ENCODE assay signal across 8 cellular contexts in genomic region chr2:218717262-218717661, GRCh38. TPM values are rescaled to one million over a fixed set of nuclear protein-coding genes. Genes with fewer than 3 reads are reported as not detected.
DNase-seq lines count a peak whose midpoint lies in the region; ATAC-seq and TF ChIP-seq lines count a peak whose summit lies in the region.
"Had no signal": no experiment of that assay in that cellular context is flagged by ENCODE, and none has a peak within 500 bp of the region (broad histone marks: within the 10 kb centered on the region; RNA-seq: fewer than 3 reads in every experiment).

No MANE protein-coding gene starts in this region.

- no peaks in the 10 kb centered on the region for H3K9me3 Mint-ChIP-seq in MCF 10A (ENCODE audit: unreplicated experiment)
- no peaks in the 10 kb centered on the region for H3K9me3 Mint-ChIP-seq in activated T-cell treated with anti-CD3 and anti-CD28 coated beads, Interleukin-2, amount 50 U/mL, for 72 hours

- no peaks in the 10 kb centered on the region for H3K9me3 ChIP-seq in breast epithelium

- H3K27ac Mint-ChIP-seq in MCF 10A (ENCODE audit: low read depth, unreplicated experiment): peak overlapping the region; percentile 27
- H3K27ac Mint-ChIP-seq in activated T-cell treated with anti-CD3 and anti-CD28 coated beads, Interleukin-2, amount 50 U/mL, for 72 hours: no peak overlapping the region
- H3K27ac Mint-ChIP-seq: activated CD8-positive, alpha-beta T cell treated with anti-CD3 and anti-CD28 coated beads, Interleukin-2, amount 10 ng/mL, durations not matched to agents 7 days and 5 days had no signal

- no peak overlapping the region for H3K4me3 Mint-ChIP-seq in MCF 10A (ENCODE audit: unreplicated experiment)
- H3K4me3 Mint-ChIP-seq in activated T-cell treated with anti-CD3 and anti-CD28 coated beads, Interleukin-2, amount 50 U/mL, for 72 hours: no peak overlapping the region
- H3K4me3 Mint-ChIP-seq: activated CD8-positive, alpha-beta T cell treated with anti-CD3 and anti-CD28 coated beads, Interleukin-2, amount 10 ng/mL, durations not matched to agents 7 days and 5 days had no signal

- BruUV-seq in MCF 10A (replicated peaks; lab: Mats Ljungman, UMichigan): no TSS peak

- H3K27ac ChIP-seq in breast epithelium (no peak overlapping the region), foreskin keratinocyte (peak overlapping the region; percentile 63)

- POLR2A ChIA-PET in MCF 10A (lab: Yijun Ruan, JAX): interaction anchor here (0.8 to 1.4 kb wide), 2 partner anchors 14 to 34 kb away, joined by 3 to 7 read pairs; no protein-coding TSS in a partner anchor

- CTCF ChIA-PET in MCF 10A (lab: Yijun Ruan, JAX): interaction anchor here (0.6 to 2.2 kb wide), 8 partner anchors 10 to 182 kb away, joined by 3 to 10 read pairs (median 4); no protein-coding TSS in a partner anchor

- H3K27me3 Mint-ChIP-seq in MCF 10A (ENCODE audit: insufficient read depth, unreplicated experiment): no peaks in the 10 kb centered on the region
- H3K27me3 Mint-ChIP-seq in activated T-cell treated with anti-CD3 and anti-CD28 coated beads, Interleukin-2, amount 50 U/mL, for 72 hours (ENCODE audit: low read depth): no peaks in the 10 kb centered on the region

- H3K4me1 Mint-ChIP-seq in MCF 10A (ENCODE audit: insufficient read depth, unreplicated experiment): peaks cover 23% of the 10 kb centered on the region
- H3K4me1 Mint-ChIP-seq in activated T-cell treated with anti-CD3 and anti-CD28 coated beads, Interleukin-2, amount 50 U/mL, for 72 hours (ENCODE audit: low read depth): peaks cover 19% of the 10 kb centered on the region

- no peak overlapping the region for H3K4me3 ChIP-seq in breast epithelium

- TF ChIP-seq CTCF in MCF 10A (IDR thresholded peaks at IDR 0.05; ENCODE audit: unreplicated experiment) (no peak), breast epithelium (IDR thresholded peaks at IDR 0.05) (no peak), foreskin keratinocyte (conservative IDR thresholded peaks at IDR 0.05) (no peak)

- intact Hi-C loops in MCF 10A (cut with micrococcal nuclease): no loop called here
- intact Hi-C loops in breast epithelium (cut with DNase I; ENCODE audit: low total_unique reads): loop anchor here (10.0 kb wide), 1 partner anchor 118 kb away; the partner anchor contains the start of gene PRKAG3

- ATAC-seq in foreskin keratinocyte: peak; percentile 88
- no peak for ATAC-seq in activated T-cell treated with anti-CD3 and anti-CD28 coated beads, Interleukin-2, amount 50 U/mL, for 72 hours (replicated peaks in 1 of 2)
- ATAC-seq: activated CD8-positive, alpha-beta T cell treated with anti-CD3 and anti-CD28 coated beads, Interleukin-2, amount 10 ng/mL, durations not matched to agents 7 days and 5 days had no signal

- DNase-seq in MCF 10A (ENCODE audit: unreplicated experiment) (peak; percentile 52), breast epithelium (ENCODE audit: low spot score in 2 of 2) (no peak), foreskin keratinocyte (peak in 1 of 2 donors; percentile 54), NCI-H82 (lab: John Stamatoyannopoulos, UW) (no peak), Ammon's horn (ENCODE audit: low spot score) (no peak)
- no peak for DNase-seq in activated T-cell treated with anti-CD3 and anti-CD28 coated beads, Interleukin-2, amount 50 U/mL, for 72 hours
- DNase-seq: activated CD8-positive, alpha-beta T cell treated with anti-CD3 and anti-CD28 coated beads, Interleukin-2, amount 10 ng/mL, durations not matched to agents 7 days and 5 days; NCI-H1930 had no signal

- no peaks in the 10 kb centered on the region for H3K36me3 ChIP-seq in breast epithelium

- TF ChIP-seq POLR2A in breast epithelium (IDR thresholded peaks at IDR 0.05): no peak

- peaks cover 26% of the 10 kb centered on the region for H3K36me3 Mint-ChIP-seq in MCF 10A (ENCODE audit: insufficient read depth, unreplicated experiment)
- H3K36me3 Mint-ChIP-seq in activated T-cell treated with anti-CD3 and anti-CD28 coated beads, Interleukin-2, amount 50 U/mL, for 72 hours (ENCODE audit: insufficient read depth in 2 of 2): peaks cover 3 to 6% of the 10 kb centered on the region in 2 donors

- H3K27me3 ChIP-seq in breast epithelium (no peaks in the 10 kb centered on the region), foreskin keratinocyte (no peaks in the 10 kb centered on the region)

- H3K4me1 ChIP-seq in breast epithelium (no peaks in the 10 kb centered on the region), foreskin keratinocyte (peaks cover 11% of the 10 kb centered on the region)

RNA-seq across cellular contexts. Expression of gene TTLL4, which starts 6.6 kb away (rescaled TPM):
- total RNA-seq in MCF 10A (2022): 33.6 and 38.2 TPM in 2 replicates
- 10 to 100 TPM in 2 of 3 donors, 1 to 10 TPM in 1; 8.3 to 34.7 (median 29.0) TPM for total RNA-seq in breast epithelium
- total RNA-seq in foreskin keratinocyte: 31.6 and 44.4 TPM in 2 replicates
- polyA plus RNA-seq in foreskin keratinocyte: 27.5 and 40.3 TPM in 2 replicates
- total RNA-seq in activated T-cell treated with anti-CD3 and anti-CD28 coated beads, Interleukin-2, amount 50 U/mL, for 72 hours: 10 to 100 TPM; 30.9 to 34.4 TPM

RNA-seq across cellular contexts. Expression of gene STK36, which starts 45.4 kb away (rescaled TPM):
- total RNA-seq in MCF 10A (2022) (20.7 and 35.1 TPM in 2 replicates), breast epithelium (10 to 100 TPM; 22.2 to 78.0 (median 35.7) TPM), foreskin keratinocyte (16.2 and 17.2 TPM in 2 replicates)
- 8.7 and 9.8 TPM in 2 replicates for polyA plus RNA-seq in foreskin keratinocyte
- 10 to 100 TPM; 15.3 to 22.1 TPM for total RNA-seq in activated T-cell treated with anti-CD3 and anti-CD28 coated beads, Interleukin-2, amount 50 U/mL, for 72 hours

RNA-seq across cellular contexts. Expression of gene RNF25, which starts 45.5 kb away (rescaled TPM):
- total RNA-seq in MCF 10A (2022): 58.9 and 60.8 TPM in 2 replicates
- 10 to 100 TPM; 22.7 to 25.9 (median 23.0) TPM for total RNA-seq in breast epithelium
- total RNA-seq in foreskin keratinocyte: 35.2 and 35.9 TPM in 2 replicates
- polyA plus RNA-seq in foreskin keratinocyte: 38.3 and 40.2 TPM in 2 replicates
- total RNA-seq in activated T-cell treated with anti-CD3 and anti-CD28 coated beads, Interleukin-2, amount 50 U/mL, for 72 hours: 10 to 100 TPM; 18.5 to 24.5 TPM

RNA-seq across cellular contexts. Expression of gene BCS1L, which starts 57.8 kb away (rescaled TPM):
- total RNA-seq in MCF 10A (2022) (71.1 and 96.0 TPM in 2 replicates), breast epithelium (10 to 100 TPM; 26.4 to 35.4 (median 32.4) TPM), foreskin keratinocyte (62.3 and 66.2 TPM in 2 replicates)
- polyA plus RNA-seq in foreskin keratinocyte: 60.2 and 71.5 TPM in 2 replicates
- 10 to 100 TPM; 55.3 to 86.5 TPM for total RNA-seq in activated T-cell treated with anti-CD3 and anti-CD28 coated beads, Interleukin-2, amount 50 U/mL, for 72 hours

RNA-seq across cellular contexts. Expression of gene ZNF142, which starts 57.8 kb away (rescaled TPM):
- total RNA-seq in MCF 10A (2022) (33.7 and 37.8 TPM in 2 replicates), breast epithelium (10 to 100 TPM; 12.0 to 16.0 (median 15.4) TPM), foreskin keratinocyte (23.0 and 23.1 TPM in 2 replicates)
- 4.4 and 5.8 TPM in 2 replicates for polyA plus RNA-seq in foreskin keratinocyte
- 10 to 100 TPM; 41.3 to 46.6 TPM for total RNA-seq in activated T-cell treated with anti-CD3 and anti-CD28 coated beads, Interleukin-2, amount 50 U/mL, for 72 hours
